ENCODE assay signal across 1 cellular context in the genomic region with DNA sequence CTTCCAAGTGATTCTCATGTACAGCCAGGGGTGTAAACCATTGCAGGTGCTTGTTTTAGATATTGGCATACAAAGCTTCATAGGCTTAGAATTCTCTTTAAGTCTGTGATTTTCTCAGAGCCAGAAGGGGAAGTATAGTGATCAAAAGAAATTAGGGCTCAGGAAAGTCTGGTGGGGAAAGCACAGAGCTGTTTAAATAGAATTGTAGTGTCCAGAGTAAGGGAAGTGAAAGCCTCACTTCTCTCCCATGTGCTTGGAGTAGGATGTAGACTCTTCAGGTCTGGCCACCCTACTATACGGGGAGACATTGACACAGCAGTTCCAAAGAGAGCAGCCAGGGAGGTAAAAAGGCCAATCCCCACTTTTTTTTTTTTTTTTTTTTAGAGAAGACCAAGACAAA.
TF ChIP-seq lines count a peak whose summit lies in the region.

No MANE protein-coding gene starts in this region.

TF ChIP-seq in GM12878, 131 proteins besides CTCF, POLR2A, EP300 and RAD21 (continued from another document and continues in another):
- TF ChIP-seq, protein P1, sequence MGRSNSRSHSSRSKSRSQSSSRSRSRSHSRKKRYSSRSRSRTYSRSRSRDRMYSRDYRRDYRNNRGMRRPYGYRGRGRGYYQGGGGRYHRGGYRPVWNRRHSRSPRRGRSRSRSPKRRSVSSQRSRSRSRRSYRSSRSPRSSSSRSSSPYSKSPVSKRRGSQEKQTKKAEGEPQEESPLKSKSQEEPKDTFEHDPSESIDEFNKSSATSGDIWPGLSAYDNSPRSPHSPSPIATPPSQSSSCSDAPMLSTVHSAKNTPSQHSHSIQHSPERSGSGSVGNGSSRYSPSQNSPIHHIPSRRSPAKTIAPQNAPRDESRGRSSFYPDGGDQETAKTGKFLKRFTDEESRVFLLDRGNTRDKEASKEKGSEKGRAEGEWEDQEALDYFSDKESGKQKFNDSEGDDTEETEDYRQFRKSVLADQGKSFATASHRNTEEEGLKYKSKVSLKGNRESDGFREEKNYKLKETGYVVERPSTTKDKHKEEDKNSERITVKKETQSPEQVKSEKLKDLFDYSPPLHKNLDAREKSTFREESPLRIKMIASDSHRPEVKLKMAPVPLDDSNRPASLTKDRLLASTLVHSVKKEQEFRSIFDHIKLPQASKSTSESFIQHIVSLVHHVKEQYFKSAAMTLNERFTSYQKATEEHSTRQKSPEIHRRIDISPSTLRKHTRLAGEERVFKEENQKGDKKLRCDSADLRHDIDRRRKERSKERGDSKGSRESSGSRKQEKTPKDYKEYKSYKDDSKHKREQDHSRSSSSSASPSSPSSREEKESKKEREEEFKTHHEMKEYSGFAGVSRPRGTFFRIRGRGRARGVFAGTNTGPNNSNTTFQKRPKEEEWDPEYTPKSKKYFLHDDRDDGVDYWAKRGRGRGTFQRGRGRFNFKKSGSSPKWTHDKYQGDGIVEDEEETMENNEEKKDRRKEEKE (IDR thresholded peaks at IDR 0.05) = no peak
- TF ChIP-seq ZBED1 (IDR thresholded peaks at IDR 0.05; ENCODE audit: borderline replicate concordance) = peak; percentile 59; the same call in 1 of the 2 replicates
- TF ChIP-seq SIN3A (IDR thresholded peaks at IDR 0.05; ENCODE audit: low read depth, low read length) = no peak
- 0 out of 3 replicates have a peak, but pooled peaks of 1 of the 2 experiments have one; percentile 7 for TF ChIP-seq EGR1 (IDR thresholded peaks at IDR 0.05; ENCODE audit: borderline replicate concordance in 1 of 2, low read depth in 2 of 2, low read length in 2 of 2)
- TF ChIP-seq ESRRA (IDR thresholded peaks at IDR 0.05; ENCODE audit: low read length) = no peak
- no peak for TF ChIP-seq BMI1 (IDR thresholded peaks at IDR 0.05; ENCODE audit: borderline replicate concordance)
- no peak for TF ChIP-seq SRF (IDR thresholded peaks at IDR 0.05; ENCODE audit: low read depth in 2 of 2, low read length in 2 of 2)
- TF ChIP-seq FOS (IDR thresholded peaks at IDR 0.05; ENCODE audit: borderline replicate concordance, extremely low read depth, insufficient read length) = no peak
- TF ChIP-seq, protein P2, sequence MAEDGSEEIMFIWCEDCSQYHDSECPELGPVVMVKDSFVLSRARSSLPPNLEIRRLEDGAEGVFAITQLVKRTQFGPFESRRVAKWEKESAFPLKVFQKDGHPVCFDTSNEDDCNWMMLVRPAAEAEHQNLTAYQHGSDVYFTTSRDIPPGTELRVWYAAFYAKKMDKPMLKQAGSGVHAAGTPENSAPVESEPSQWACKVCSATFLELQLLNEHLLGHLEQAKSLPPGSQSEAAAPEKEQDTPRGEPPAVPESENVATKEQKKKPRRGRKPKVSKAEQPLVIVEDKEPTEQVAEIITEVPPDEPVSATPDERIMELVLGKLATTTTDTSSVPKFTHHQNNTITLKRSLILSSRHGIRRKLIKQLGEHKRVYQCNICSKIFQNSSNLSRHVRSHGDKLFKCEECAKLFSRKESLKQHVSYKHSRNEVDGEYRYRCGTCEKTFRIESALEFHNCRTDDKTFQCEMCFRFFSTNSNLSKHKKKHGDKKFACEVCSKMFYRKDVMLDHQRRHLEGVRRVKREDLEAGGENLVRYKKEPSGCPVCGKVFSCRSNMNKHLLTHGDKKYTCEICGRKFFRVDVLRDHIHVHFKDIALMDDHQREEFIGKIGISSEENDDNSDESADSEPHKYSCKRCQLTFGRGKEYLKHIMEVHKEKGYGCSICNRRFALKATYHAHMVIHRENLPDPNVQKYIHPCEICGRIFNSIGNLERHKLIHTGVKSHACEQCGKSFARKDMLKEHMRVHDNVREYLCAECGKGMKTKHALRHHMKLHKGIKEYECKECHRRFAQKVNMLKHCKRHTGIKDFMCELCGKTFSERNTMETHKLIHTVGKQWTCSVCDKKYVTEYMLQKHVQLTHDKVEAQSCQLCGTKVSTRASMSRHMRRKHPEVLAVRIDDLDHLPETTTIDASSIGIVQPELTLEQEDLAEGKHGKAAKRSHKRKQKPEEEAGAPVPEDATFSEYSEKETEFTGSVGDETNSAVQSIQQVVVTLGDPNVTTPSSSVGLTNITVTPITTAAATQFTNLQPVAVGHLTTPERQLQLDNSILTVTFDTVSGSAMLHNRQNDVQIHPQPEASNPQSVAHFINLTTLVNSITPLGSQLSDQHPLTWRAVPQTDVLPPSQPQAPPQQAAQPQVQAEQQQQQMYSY (CRISPR knock-in tag; IDR thresholded peaks at IDR 0.05) = no peak
- no peak for TF ChIP-seq CBX5 (IDR thresholded peaks at IDR 0.05; ENCODE audit: low read depth)
- TF ChIP-seq, protein P3, sequence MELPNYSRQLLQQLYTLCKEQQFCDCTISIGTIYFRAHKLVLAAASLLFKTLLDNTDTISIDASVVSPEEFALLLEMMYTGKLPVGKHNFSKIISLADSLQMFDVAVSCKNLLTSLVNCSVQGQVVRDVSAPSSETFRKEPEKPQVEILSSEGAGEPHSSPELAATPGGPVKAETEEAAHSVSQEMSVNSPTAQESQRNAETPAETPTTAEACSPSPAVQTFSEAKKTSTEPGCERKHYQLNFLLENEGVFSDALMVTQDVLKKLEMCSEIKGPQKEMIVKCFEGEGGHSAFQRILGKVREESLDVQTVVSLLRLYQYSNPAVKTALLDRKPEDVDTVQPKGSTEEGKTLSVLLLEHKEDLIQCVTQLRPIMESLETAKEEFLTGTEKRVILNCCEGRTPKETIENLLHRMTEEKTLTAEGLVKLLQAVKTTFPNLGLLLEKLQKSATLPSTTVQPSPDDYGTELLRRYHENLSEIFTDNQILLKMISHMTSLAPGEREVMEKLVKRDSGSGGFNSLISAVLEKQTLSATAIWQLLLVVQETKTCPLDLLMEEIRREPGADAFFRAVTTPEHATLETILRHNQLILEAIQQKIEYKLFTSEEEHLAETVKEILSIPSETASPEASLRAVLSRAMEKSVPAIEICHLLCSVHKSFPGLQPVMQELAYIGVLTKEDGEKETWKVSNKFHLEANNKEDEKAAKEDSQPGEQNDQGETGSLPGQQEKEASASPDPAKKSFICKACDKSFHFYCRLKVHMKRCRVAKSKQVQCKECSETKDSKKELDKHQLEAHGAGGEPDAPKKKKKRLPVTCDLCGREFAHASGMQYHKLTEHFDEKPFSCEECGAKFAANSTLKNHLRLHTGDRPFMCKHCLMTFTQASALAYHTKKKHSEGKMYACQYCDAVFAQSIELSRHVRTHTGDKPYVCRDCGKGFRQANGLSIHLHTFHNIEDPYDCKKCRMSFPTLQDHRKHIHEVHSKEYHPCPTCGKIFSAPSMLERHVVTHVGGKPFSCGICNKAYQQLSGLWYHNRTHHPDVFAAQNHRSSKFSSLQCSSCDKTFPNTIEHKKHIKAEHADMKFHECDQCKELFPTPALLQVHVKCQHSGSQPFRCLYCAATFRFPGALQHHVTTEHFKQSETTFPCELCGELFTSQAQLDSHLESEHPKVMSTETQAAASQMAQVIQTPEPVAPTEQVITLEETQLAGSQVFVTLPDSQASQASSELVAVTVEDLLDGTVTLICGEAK (IDR thresholded peaks at IDR 0.05; ENCODE audit: borderline replicate concordance) = no peak
- TF ChIP-seq MXI1 (IDR thresholded peaks at IDR 0.05; ENCODE audit: low read depth, low read length) = no peak
- no peak for TF ChIP-seq NBN (IDR thresholded peaks at IDR 0.05)
- TF ChIP-seq ZNF384 (IDR thresholded peaks at IDR 0.05; ENCODE audit: borderline replicate concordance, low read depth, low read length) = no peak
- TF ChIP-seq, protein P4, sequence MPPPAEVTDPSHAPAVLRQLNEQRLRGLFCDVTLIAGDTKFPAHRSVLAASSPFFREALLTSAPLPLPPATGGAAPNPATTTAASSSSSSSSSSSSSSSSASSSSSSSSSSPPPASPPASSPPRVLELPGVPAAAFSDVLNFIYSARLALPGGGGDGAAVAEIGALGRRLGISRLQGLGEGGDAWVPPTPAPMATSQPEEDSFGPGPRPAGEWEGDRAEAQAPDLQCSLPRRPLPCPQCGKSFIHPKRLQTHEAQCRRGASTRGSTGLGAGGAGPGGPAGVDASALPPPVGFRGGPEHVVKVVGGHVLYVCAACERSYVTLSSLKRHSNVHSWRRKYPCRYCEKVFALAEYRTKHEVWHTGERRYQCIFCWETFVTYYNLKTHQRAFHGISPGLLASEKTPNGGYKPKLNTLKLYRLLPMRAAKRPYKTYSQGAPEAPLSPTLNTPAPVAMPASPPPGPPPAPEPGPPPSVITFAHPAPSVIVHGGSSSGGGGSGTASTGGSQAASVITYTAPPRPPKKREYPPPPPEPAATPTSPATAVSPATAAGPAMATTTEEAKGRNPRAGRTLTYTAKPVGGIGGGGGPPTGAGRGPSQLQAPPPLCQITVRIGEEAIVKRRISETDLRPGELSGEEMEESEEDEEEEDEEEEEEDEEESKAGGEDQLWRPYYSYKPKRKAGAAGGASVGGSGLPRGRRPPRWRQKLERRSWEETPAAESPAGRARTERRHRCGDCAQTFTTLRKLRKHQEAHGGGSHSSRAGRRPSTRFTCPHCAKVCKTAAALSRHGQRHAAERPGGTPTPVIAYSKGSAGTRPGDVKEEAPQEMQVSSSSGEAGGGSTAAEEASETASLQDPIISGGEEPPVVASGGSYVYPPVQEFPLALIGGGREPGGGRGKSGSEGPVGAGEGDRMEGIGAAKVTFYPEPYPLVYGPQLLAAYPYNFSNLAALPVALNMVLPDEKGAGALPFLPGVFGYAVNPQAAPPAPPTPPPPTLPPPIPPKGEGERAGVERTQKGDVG (CRISPR knock-in tag; IDR thresholded peaks at IDR 0.05) = no peak
- TF ChIP-seq SREBF1 (IDR thresholded peaks at IDR 0.05; ENCODE audit: low read length) = no peak
- TF ChIP-seq, protein P5, sequence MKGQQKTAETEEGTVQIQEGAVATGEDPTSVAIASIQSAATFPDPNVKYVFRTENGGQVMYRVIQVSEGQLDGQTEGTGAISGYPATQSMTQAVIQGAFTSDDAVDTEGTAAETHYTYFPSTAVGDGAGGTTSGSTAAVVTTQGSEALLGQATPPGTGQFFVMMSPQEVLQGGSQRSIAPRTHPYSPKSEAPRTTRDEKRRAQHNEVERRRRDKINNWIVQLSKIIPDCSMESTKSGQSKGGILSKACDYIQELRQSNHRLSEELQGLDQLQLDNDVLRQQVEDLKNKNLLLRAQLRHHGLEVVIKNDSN (IDR thresholded peaks at IDR 0.05; ENCODE audit: borderline replicate concordance, extremely low read length, insufficient read depth, low read depth, low read length) = no peak
- no peak for TF ChIP-seq SIX5 (IDR thresholded peaks at IDR 0.05; ENCODE audit: low read depth, low read length, severe bottlenecking)
- TF ChIP-seq MTA2 (IDR thresholded peaks at IDR 0.05; ENCODE audit: low read depth) = no peak
- TF ChIP-seq MYB (IDR thresholded peaks at IDR 0.05; ENCODE audit: borderline replicate concordance, low read depth, low read length) = no peak
- TF ChIP-seq IRF4 (IDR thresholded peaks at IDR 0.05; ENCODE audit: low read depth, low read length) = no peak
- TF ChIP-seq, protein P6, sequence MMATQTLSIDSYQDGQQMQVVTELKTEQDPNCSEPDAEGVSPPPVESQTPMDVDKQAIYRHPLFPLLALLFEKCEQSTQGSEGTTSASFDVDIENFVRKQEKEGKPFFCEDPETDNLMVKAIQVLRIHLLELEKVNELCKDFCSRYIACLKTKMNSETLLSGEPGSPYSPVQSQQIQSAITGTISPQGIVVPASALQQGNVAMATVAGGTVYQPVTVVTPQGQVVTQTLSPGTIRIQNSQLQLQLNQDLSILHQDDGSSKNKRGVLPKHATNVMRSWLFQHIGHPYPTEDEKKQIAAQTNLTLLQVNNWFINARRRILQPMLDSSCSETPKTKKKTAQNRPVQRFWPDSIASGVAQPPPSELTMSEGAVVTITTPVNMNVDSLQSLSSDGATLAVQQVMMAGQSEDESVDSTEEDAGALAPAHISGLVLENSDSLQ (IDR thresholded peaks at IDR 0.05) = no peak
- TF ChIP-seq, protein P7, sequence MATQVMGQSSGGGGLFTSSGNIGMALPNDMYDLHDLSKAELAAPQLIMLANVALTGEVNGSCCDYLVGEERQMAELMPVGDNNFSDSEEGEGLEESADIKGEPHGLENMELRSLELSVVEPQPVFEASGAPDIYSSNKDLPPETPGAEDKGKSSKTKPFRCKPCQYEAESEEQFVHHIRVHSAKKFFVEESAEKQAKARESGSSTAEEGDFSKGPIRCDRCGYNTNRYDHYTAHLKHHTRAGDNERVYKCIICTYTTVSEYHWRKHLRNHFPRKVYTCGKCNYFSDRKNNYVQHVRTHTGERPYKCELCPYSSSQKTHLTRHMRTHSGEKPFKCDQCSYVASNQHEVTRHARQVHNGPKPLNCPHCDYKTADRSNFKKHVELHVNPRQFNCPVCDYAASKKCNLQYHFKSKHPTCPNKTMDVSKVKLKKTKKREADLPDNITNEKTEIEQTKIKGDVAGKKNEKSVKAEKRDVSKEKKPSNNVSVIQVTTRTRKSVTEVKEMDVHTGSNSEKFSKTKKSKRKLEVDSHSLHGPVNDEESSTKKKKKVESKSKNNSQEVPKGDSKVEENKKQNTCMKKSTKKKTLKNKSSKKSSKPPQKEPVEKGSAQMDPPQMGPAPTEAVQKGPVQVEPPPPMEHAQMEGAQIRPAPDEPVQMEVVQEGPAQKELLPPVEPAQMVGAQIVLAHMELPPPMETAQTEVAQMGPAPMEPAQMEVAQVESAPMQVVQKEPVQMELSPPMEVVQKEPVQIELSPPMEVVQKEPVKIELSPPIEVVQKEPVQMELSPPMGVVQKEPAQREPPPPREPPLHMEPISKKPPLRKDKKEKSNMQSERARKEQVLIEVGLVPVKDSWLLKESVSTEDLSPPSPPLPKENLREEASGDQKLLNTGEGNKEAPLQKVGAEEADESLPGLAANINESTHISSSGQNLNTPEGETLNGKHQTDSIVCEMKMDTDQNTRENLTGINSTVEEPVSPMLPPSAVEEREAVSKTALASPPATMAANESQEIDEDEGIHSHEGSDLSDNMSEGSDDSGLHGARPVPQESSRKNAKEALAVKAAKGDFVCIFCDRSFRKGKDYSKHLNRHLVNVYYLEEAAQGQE (IDR thresholded peaks at IDR 0.05; ENCODE audit: low read depth, low read length) = no peak
- no peak for TF ChIP-seq YY1 (IDR thresholded peaks at IDR 0.05; ENCODE audit: low read depth, low read length)
- no peak for TF ChIP-seq ZNF207 (IDR thresholded peaks at IDR 0.05; ENCODE audit: borderline replicate concordance)
- TF ChIP-seq CEBPB (IDR thresholded peaks at IDR 0.05; ENCODE audit: borderline replicate concordance in 1 of 2, low read depth in 2 of 2, low read length in 2 of 2) = no peak
- no peak for TF ChIP-seq EZH2 (IDR thresholded peaks at IDR 0.05; ENCODE audit: borderline replicate concordance, control insufficient read depth, low read depth, low read length)
- TF ChIP-seq, protein P8, sequence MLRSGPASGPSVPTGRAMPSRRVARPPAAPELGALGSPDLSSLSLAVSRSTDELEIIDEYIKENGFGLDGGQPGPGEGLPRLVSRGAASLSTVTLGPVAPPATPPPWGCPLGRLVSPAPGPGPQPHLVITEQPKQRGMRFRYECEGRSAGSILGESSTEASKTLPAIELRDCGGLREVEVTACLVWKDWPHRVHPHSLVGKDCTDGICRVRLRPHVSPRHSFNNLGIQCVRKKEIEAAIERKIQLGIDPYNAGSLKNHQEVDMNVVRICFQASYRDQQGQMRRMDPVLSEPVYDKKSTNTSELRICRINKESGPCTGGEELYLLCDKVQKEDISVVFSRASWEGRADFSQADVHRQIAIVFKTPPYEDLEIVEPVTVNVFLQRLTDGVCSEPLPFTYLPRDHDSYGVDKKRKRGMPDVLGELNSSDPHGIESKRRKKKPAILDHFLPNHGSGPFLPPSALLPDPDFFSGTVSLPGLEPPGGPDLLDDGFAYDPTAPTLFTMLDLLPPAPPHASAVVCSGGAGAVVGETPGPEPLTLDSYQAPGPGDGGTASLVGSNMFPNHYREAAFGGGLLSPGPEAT (IDR thresholded peaks at IDR 0.05; ENCODE audit: low read depth) = 0 out of 2 replicates have a peak, but pooled peaks have one; percentile 38
- TF ChIP-seq, protein P9, sequence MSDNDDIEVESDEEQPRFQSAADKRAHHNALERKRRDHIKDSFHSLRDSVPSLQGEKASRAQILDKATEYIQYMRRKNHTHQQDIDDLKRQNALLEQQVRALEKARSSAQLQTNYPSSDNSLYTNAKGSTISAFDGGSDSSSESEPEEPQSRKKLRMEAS (IDR thresholded peaks at IDR 0.05; ENCODE audit: low read depth, low read length) = no peak
- no peak for TF ChIP-seq POLR2AphosphoS2 (IDR thresholded peaks at IDR 0.05; ENCODE audit: low read depth, low read length)
- TF ChIP-seq POLR2AphosphoS5 (IDR thresholded peaks at IDR 0.05; ENCODE audit: low read length) = no peak
